8 cellular contexts compared by ENCODE assay signal in the genomic region with DNA sequence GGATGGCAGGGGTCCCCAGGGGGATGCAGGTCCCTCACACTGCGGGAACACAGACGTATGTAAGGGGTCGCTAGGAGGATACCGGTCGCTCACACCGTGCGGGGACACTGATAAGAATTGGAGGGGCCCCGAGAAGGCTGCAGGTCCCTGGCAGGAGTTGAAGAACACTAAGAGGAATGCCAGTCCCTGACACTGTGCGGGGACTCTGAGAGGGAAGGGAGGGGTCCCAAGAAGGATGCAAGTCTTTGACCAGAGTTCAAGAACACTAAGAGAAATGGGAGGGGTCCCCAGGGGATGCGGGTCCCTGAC. TPM values are rescaled to one million over a fixed set of nuclear protein-coding genes. Genes with fewer than 3 reads are reported as not detected.
DNase-seq lines count a peak whose midpoint lies in the region; ATAC-seq and TF ChIP-seq lines count a peak whose summit lies in the region.

No MANE protein-coding gene starts in this region.

- CTCF ChIA-PET in Panc1 (lab: Charles Lee) = interaction anchor here (1.1 to 1.3 kb wide), 2 partner anchors 21 to 365 kb away, joined by 3 to 7 read pairs; no protein-coding TSS in a partner anchor
- CTCF ChIA-PET in GM10248 (lab: Yijun Ruan, JAX) = interaction anchor here (0.7 to 5.2 kb wide), 53 partner anchors 9 to 1516 kb away, joined by 3 to 43 read pairs (median 4); no protein-coding TSS in a partner anchor

- 0% methylated on average over 10 of the region's 10 CpGs for WGBS in esophagus muscularis mucosa
- 1% methylated on average over 10 of the region's 10 CpGs for WGBS in prostate gland

- peaks cover 35% of the 10 kb centered on the region for H3K4me1 ChIP-seq in Panc1 (ENCODE audit: control insufficient read depth, insufficient read depth, low read length)
- H3K4me1 ChIP-seq in esophagus muscularis mucosa = peaks cover 16 to 47% (median 43%) of the 10 kb centered on the region in 4 donors
- H3K4me1 ChIP-seq in prostate gland (replicated peaks) = peaks cover 7% of the 10 kb centered on the region

- POLR2A ChIA-PET in Panc1 (lab: Charles Lee) (interaction anchor here (0.6 kb wide), 1 partner anchor 565 kb away, joined by 4 read pairs; no protein-coding TSS in a partner anchor), GM10248 (lab: Yijun Ruan, JAX) (no interaction called here)

- TF ChIP-seq CTCF in GM12864 (IDR thresholded peaks at IDR 0.05; ENCODE audit: low read depth, low read length, missing control alignments) (no peak), Panc1 (IDR thresholded peaks at IDR 0.05) (no peak), esophagus muscularis mucosa (IDR thresholded peaks at IDR 0.05) (no peak), prostate gland (IDR thresholded peaks at IDR 0.05) (no peak), GM10248 (IDR thresholded peaks at IDR 0.05; ENCODE audit: control extremely low read depth, extremely low read depth, low read depth, missing control alignments) (no peak)

- no TSS peak for BruUV-seq in Panc1 (replicated peaks; lab: Mats Ljungman, UMichigan)

- no peak for DNase-seq in GM12864 (ENCODE audit: low read depth)
- DNase-seq in Panc1 (ENCODE audit: low read depth, low spot score) = no peak
- no peak for DNase-seq in esophagus muscularis mucosa (ENCODE audit: extremely low spot score)
- no peak for DNase-seq in prostate gland (ENCODE audit: low spot score)
- no peak for DNase-seq in ureter (ENCODE audit: low spot score)
- no peak for DNase-seq in foreskin melanocyte
- no peak for DNase-seq in GM10248 (ENCODE audit: extremely low spot score)

- ATAC-seq in Panc1 (0 out of 2 replicates have a peak, but pooled peaks have one; percentile 0), HG02588 (IDR thresholded peaks at IDR 0.05; ENCODE audit: unreplicated experiment) (no peak)

- H3K36me3 ChIP-seq in Panc1 (ENCODE audit: control insufficient read depth, insufficient read depth, low read length) (peaks cover 6% of the 10 kb centered on the region; the same call in 1 of the 2 replicates), esophagus muscularis mucosa (peaks cover 0 to 21% (median 9%) of the 10 kb centered on the region in 4 donors), prostate gland (no peaks in the 10 kb centered on the region)

- in situ Hi-C loops in Panc1 (cut with HindIII; ENCODE audit: low pct_unique_long_range_greater_than_20kb, low sequenced_read_pairs) = no loop called here

- no peaks in the 10 kb centered on the region for H3K9me3 ChIP-seq in Panc1 (ENCODE audit: control insufficient read depth, insufficient read depth, low read depth, low read length)
- H3K9me3 ChIP-seq in esophagus muscularis mucosa = no peaks in the 10 kb centered on the region
- no peaks in the 10 kb centered on the region for H3K9me3 ChIP-seq in prostate gland

- H3K27me3 ChIP-seq in Panc1 (ENCODE audit: control insufficient read depth, insufficient read depth, low read length) (peaks cover 8% of the 10 kb centered on the region; the same call in 1 of the 2 replicates), esophagus muscularis mucosa (no peaks in the 10 kb centered on the region), prostate gland (replicated peaks; ENCODE audit: insufficient read depth) (no peaks in the 10 kb centered on the region)

- TF ChIP-seq EP300 in esophagus muscularis mucosa (IDR thresholded peaks at IDR 0.05) = no peak

- H3K27ac ChIP-seq in Panc1 (ENCODE audit: low read length) = peak overlapping the region; percentile 96
- H3K27ac ChIP-seq in esophagus muscularis mucosa (replicated peaks in 1 of 4) = peak overlapping the region; percentile 71 to 83 (median 82)
- H3K27ac ChIP-seq in prostate gland = peak overlapping the region; percentile 49 to 67

- intact Hi-C loops in Panc1 (cut with micrococcal nuclease; ENCODE audit: unreplicated experiment) (loop anchor here (5.0 to 10.0 kb wide), 4 partner anchors 152 to 604 kb away; a partner anchor contains a TSS), esophagus muscularis mucosa (cut with DNase I) (loop anchor here (5.0 to 10.0 kb wide), 5 partner anchors 154 to 607 kb away; a partner anchor contains a TSS), prostate gland (cut with DNase I) (loop anchor here (5.0 to 10.0 kb wide), 4 partner anchors 154 to 367 kb away; a partner anchor contains a TSS)

- H3K4me3 ChIP-seq in GM12864 (ENCODE audit: low read depth, low read length) (peak overlapping the region; percentile 97), Panc1 (ENCODE audit: low read depth in 2 of 2, low read length in 2 of 2) (peak overlapping the region; percentile 85 to 87), esophagus muscularis mucosa (peak overlapping the region; percentile 63 to 98 (median 92)), prostate gland (peak overlapping the region; percentile 59 to 73)

- TF ChIP-seq POLR2A in esophagus muscularis mucosa (IDR thresholded peaks at IDR 0.05; ENCODE audit: low read depth) (no peak), prostate gland (IDR thresholded peaks at IDR 0.05) (no peak)

RNA-seq across cellular contexts. Expression of a gene that starts 0.5 kb away (rescaled TPM):
- total RNA-seq in Panc1 (2021; ENCODE audit: unreplicated experiment) (23.4 TPM), esophagus muscularis mucosa (1 to 10 TPM; 4.6 to 10.0 (median 8.6) TPM), prostate gland (10 to 100 TPM in 1 of 2 donors, 1 to 10 TPM in 1; 7.6 to 13.3 TPM), ureter (16.2 TPM)
- polyA plus RNA-seq in Panc1 (2012; ENCODE audit: insufficient read length) = 11.0 TPM
